1 cellular context compared by ENCODE assay signal in the genomic region with DNA sequence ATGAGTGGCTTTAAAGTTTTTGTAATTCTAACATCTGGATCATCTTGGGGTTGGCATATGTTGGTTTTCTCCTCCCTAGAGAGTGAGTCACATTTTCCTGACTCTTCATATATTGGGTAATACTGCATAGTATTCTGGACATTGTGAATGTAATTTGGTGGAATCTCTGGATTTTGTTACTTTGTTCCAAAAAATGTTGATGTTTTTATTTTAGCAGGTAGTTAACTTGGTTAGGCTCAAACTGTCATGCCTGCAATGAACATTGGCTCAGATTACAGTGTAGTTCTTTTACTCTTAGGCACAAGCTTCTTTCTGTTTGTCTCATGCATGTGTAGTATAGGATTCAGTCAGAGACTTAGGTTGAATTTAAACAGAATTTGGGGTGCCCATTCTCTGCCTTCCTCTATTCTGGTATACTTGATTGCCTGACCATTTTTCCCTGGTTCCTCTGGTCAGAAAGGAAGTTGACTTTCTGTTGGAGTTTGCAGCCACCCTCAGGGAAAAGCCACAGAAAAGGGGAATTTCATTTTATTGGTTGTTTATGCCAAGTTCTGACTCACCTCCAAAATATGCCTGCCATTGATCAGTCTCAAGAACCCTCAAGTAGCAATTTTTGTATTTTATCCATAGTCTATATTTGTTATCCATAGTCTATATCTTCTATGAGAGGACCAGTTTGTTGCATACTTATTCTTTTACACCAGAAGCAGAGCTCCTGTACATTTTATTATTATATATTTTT.
TF ChIP-seq lines count a peak whose summit lies in the region.

No MANE protein-coding gene starts in this region.

TF ChIP-seq in GM12878, 131 proteins besides CTCF, POLR2A, EP300 and RAD21 (continued from another document):
- TF ChIP-seq, protein P1, sequence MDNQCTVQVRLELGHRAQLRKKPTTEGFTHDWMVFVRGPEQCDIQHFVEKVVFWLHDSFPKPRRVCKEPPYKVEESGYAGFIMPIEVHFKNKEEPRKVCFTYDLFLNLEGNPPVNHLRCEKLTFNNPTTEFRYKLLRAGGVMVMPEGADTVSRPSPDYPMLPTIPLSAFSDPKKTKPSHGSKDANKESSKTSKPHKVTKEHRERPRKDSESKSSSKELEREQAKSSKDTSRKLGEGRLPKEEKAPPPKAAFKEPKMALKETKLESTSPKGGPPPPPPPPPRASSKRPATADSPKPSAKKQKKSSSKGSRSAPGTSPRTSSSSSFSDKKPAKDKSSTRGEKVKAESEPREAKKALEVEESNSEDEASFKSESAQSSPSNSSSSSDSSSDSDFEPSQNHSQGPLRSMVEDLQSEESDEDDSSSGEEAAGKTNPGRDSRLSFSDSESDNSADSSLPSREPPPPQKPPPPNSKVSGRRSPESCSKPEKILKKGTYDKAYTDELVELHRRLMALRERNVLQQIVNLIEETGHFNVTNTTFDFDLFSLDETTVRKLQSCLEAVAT (IDR thresholded peaks at IDR 0.05) = no peak
- no peak for TF ChIP-seq SREBF2 (IDR thresholded peaks at IDR 0.05; ENCODE audit: low read length)
- no peak for TF ChIP-seq CHD2 (IDR thresholded peaks at IDR 0.05; ENCODE audit: borderline replicate concordance, low read depth, low read length)
- TF ChIP-seq RUNX3 (IDR thresholded peaks at IDR 0.05; ENCODE audit: low read length) = no peak
- no peak for TF ChIP-seq HDGF (IDR thresholded peaks at IDR 0.05)
- no peak for TF ChIP-seq PAX5 (IDR thresholded peaks at IDR 0.05; ENCODE audit: borderline replicate concordance, low read depth, low read length)
- TF ChIP-seq BCL11A (IDR thresholded peaks at IDR 0.05; ENCODE audit: low read depth, low read length) = no peak
- TF ChIP-seq BACH1 (IDR thresholded peaks at IDR 0.05; ENCODE audit: borderline replicate concordance) = no peak
- TF ChIP-seq SREBF1 (IDR thresholded peaks at IDR 0.05; ENCODE audit: low read length) = no peak
- no peak for TF ChIP-seq CHD4 (IDR thresholded peaks at IDR 0.05)
- TF ChIP-seq, protein P2, sequence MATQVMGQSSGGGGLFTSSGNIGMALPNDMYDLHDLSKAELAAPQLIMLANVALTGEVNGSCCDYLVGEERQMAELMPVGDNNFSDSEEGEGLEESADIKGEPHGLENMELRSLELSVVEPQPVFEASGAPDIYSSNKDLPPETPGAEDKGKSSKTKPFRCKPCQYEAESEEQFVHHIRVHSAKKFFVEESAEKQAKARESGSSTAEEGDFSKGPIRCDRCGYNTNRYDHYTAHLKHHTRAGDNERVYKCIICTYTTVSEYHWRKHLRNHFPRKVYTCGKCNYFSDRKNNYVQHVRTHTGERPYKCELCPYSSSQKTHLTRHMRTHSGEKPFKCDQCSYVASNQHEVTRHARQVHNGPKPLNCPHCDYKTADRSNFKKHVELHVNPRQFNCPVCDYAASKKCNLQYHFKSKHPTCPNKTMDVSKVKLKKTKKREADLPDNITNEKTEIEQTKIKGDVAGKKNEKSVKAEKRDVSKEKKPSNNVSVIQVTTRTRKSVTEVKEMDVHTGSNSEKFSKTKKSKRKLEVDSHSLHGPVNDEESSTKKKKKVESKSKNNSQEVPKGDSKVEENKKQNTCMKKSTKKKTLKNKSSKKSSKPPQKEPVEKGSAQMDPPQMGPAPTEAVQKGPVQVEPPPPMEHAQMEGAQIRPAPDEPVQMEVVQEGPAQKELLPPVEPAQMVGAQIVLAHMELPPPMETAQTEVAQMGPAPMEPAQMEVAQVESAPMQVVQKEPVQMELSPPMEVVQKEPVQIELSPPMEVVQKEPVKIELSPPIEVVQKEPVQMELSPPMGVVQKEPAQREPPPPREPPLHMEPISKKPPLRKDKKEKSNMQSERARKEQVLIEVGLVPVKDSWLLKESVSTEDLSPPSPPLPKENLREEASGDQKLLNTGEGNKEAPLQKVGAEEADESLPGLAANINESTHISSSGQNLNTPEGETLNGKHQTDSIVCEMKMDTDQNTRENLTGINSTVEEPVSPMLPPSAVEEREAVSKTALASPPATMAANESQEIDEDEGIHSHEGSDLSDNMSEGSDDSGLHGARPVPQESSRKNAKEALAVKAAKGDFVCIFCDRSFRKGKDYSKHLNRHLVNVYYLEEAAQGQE (IDR thresholded peaks at IDR 0.05; ENCODE audit: low read depth, low read length) = no peak
- TF ChIP-seq CBX5 (IDR thresholded peaks at IDR 0.05; ENCODE audit: low read depth) = no peak
- no peak for TF ChIP-seq BHLHE40 (IDR thresholded peaks at IDR 0.05; ENCODE audit: borderline replicate concordance in 1 of 2, low read depth in 2 of 2, low read length in 1 of 2)
